11 cellular contexts compared by ENCODE assay signal in genomic region chr13:99310382-99311031, GRCh38. TPM values are rescaled to one million over a fixed set of nuclear protein-coding genes. Genes with fewer than 3 reads are reported as not detected.
DNase-seq lines count a peak whose midpoint lies in the region; ATAC-seq and TF ChIP-seq lines count a peak whose summit lies in the region.
"Had no signal": no experiment of that assay in that cellular context is flagged by ENCODE, and none has a peak within 500 bp of the region (broad histone marks: within the 10 kb centered on the region; RNA-seq: fewer than 3 reads in every experiment).

No MANE protein-coding gene starts in this region.

- peak overlapping the region; percentile 72 for H3K27ac Mint-ChIP-seq in CD8-positive, alpha-beta T cell
- H3K27ac Mint-ChIP-seq in GM23338: peak overlapping the region; percentile 62; the same call in 1 of the 2 replicates
- no peak overlapping the region for H3K27ac Mint-ChIP-seq in glutamatergic neuron (ENCODE audit: unreplicated experiment)

- H2AFZ ChIP-seq in GM23338: no peak overlapping the region
- no peak overlapping the region for H2AFZ ChIP-seq in OCI-LY3 (ENCODE audit: low read depth, low read length)

- intact Hi-C loops in CD8-positive, alpha-beta T cell (cut with DNase I, micrococcal nuclease): loop anchor here in 1 of 2 experiments (5.0 kb wide), 2 partner anchors 33 to 42 kb away; no protein-coding TSS in a partner anchor
- intact Hi-C loops in left lung (cut with DNase I): no loop called here

- H3K27me3 Mint-ChIP-seq in CD8-positive, alpha-beta T cell (ENCODE audit: low read depth): no peaks in the 10 kb centered on the region
- H3K27me3 Mint-ChIP-seq in GM23338 (ENCODE audit: insufficient read depth, low read depth, poor library complexity) (peaks cover 2% of the 10 kb centered on the region), glutamatergic neuron (ENCODE audit: unreplicated experiment) (peaks cover 2% of the 10 kb centered on the region)

- H3K36me3 ChIP-seq in CD8-positive, alpha-beta T cell (ENCODE audit: insufficient read depth, low read length): no peaks in the 10 kb centered on the region
- H3K36me3 ChIP-seq in GM23338 (ENCODE audit: insufficient read depth) (no peaks in the 10 kb centered on the region), OCI-LY3 (replicated peaks; ENCODE audit: low read depth, low read length) (peaks cover 22% of the 10 kb centered on the region), left lung (no peaks in the 10 kb centered on the region), WERI-Rb-1 (peaks cover 29% of the 10 kb centered on the region)

- no peak for TF ChIP-seq CTCF in CD8-positive, alpha-beta T cell (IDR thresholded peaks at IDR 0.05)
- TF ChIP-seq CTCF in GM23338 (conservative IDR thresholded peaks at IDR 0.05; ENCODE audit: low read depth in 2 of 2): no peak
- TF ChIP-seq CTCF in OCI-LY3 (IDR thresholded peaks at IDR 0.05; ENCODE audit: low read depth, low read length): no peak
- TF ChIP-seq CTCF in left lung (IDR thresholded peaks at IDR 0.05): no peak
- TF ChIP-seq CTCF in glutamatergic neuron (IDR thresholded peaks at IDR 0.05; ENCODE audit: partially characterized antibody, unreplicated experiment): no peak
- TF ChIP-seq CTCF in WERI-Rb-1 (IDR thresholded peaks at IDR 0.05; ENCODE audit: low read depth, low read length): no peak

- CTCF ChIA-PET in CD8-positive, alpha-beta T cell (lab: Charles Lee): interaction anchor here (1.0 to 1.7 kb wide), 2 partner anchors 41 to 127 kb away, joined by 3 to 5 read pairs; no protein-coding TSS in a partner anchor

- DNase-seq in CD8-positive, alpha-beta T cell: no peak
- no peak for DNase-seq in GM23338 (ENCODE audit: low spot score)
- DNase-seq in left lung: no peak
- DNase-seq in NCI-H446 treated with DMSO at 0.1 percent for 48 hours (lab: John Stamatoyannopoulos, UW): no peak
- no peak for DNase-seq in glutamatergic neuron
- no peak for DNase-seq in DMS153 treated with DMSO at 0.1 percent for 48 hours (lab: John Stamatoyannopoulos, UW; ENCODE audit: unreplicated experiment)
- no peak for DNase-seq in WERI-Rb-1
- DNase-seq: activated gamma-delta T cell treated with Interleukin-2 at 50 U/mL for 16 hours, left ventricle myocardium superior, NCI-H2081 treated with DMSO at 0.1 percent for 48 hours had no signal

- H3K4me2 ChIP-seq in GM23338 (no peak overlapping the region), OCI-LY3 (ENCODE audit: low read length) (peak overlapping the region; percentile 28)

- no peak overlapping the region for H3K4me3 Mint-ChIP-seq in CD8-positive, alpha-beta T cell
- H3K4me3 Mint-ChIP-seq in GM23338 (no peak overlapping the region), glutamatergic neuron (ENCODE audit: unreplicated experiment) (no peak overlapping the region)

- peaks cover 81% of the 10 kb centered on the region for H3K4me1 Mint-ChIP-seq in CD8-positive, alpha-beta T cell (ENCODE audit: low read depth)
- H3K4me1 Mint-ChIP-seq in GM23338: peaks cover 40% of the 10 kb centered on the region
- H3K4me1 Mint-ChIP-seq in glutamatergic neuron (ENCODE audit: low read depth, unreplicated experiment): no peaks in the 10 kb centered on the region

- H3K27ac ChIP-seq in CD8-positive, alpha-beta T cell (ENCODE audit: low read depth, low read length): no peak overlapping the region
- H3K27ac ChIP-seq in GM23338 (ENCODE audit: low read depth): 0 out of 2 replicates have a peak overlapping the region, but pooled peaks have one; percentile 13
- peak overlapping the region; percentile 43 for H3K27ac ChIP-seq in OCI-LY3 (ENCODE audit: low read length)
- H3K27ac ChIP-seq in left lung: peak overlapping the region; percentile 24 to 27
- no peak overlapping the region for H3K27ac ChIP-seq in WERI-Rb-1

- no peak overlapping the region for H3K4me3 ChIP-seq in CD8-positive, alpha-beta T cell (ENCODE audit: low read depth, low read length)
- H3K4me3 ChIP-seq in GM23338 (no peak overlapping the region), OCI-LY3 (ENCODE audit: low read length) (no peak overlapping the region), left lung (no peak overlapping the region), WERI-Rb-1 (ENCODE audit: low read depth, low read length) (no peak overlapping the region)

- peaks cover 41% of the 10 kb centered on the region for H3K36me3 Mint-ChIP-seq in CD8-positive, alpha-beta T cell
- H3K36me3 Mint-ChIP-seq in GM23338 (ENCODE audit: low read depth) (peaks cover 8% of the 10 kb centered on the region; the same call in 1 of the 3 replicates), glutamatergic neuron (ENCODE audit: unreplicated experiment) (no peaks in the 10 kb centered on the region)

- H3K27me3 ChIP-seq in CD8-positive, alpha-beta T cell (ENCODE audit: insufficient read depth, low read length): no peaks in the 10 kb centered on the region
- no peaks in the 10 kb centered on the region for H3K27me3 ChIP-seq in GM23338 (ENCODE audit: insufficient read depth)
- H3K27me3 ChIP-seq in OCI-LY3 (ENCODE audit: low read depth, low read length): no peaks in the 10 kb centered on the region
- H3K27me3 ChIP-seq in left lung: no peaks in the 10 kb centered on the region
- no peaks in the 10 kb centered on the region for H3K27me3 ChIP-seq in WERI-Rb-1 (ENCODE audit: insufficient read depth, low read depth, severe bottlenecking)

- ATAC-seq in CD8-positive, alpha-beta T cell: no peak
- no peak for ATAC-seq in GM23338
- no peak for ATAC-seq in left lung
- ATAC-seq: left ventricle myocardium superior had no signal

- H3K9me2 ChIP-seq in GM23338 (ENCODE audit: insufficient read depth): no peaks in the 10 kb centered on the region

- H4K20me1 ChIP-seq in GM23338 (replicated peaks; ENCODE audit: insufficient read depth) (peaks cover 7% of the 10 kb centered on the region), OCI-LY3 (ENCODE audit: insufficient read depth, low read length) (peaks cover 1% of the 10 kb centered on the region; the same call in 1 of the 2 replicates)

- H3F3A ChIP-seq in GM23338 (replicated peaks; ENCODE audit: low read depth): no peaks in the 10 kb centered on the region

- no peaks in the 10 kb centered on the region for H3K9me3 ChIP-seq in CD8-positive, alpha-beta T cell (ENCODE audit: low read length)
- peaks cover 6% of the 10 kb centered on the region for H3K9me3 ChIP-seq in OCI-LY3 (ENCODE audit: insufficient read depth, low read length)
- H3K9me3 ChIP-seq in left lung: no peaks in the 10 kb centered on the region
- H3K9me3 ChIP-seq in WERI-Rb-1 (ENCODE audit: severe bottlenecking): no peaks in the 10 kb centered on the region

- peaks cover 72% of the 10 kb centered on the region for H3K4me1 ChIP-seq in CD8-positive, alpha-beta T cell (ENCODE audit: insufficient read depth, low read length)
- H3K4me1 ChIP-seq in GM23338 (ENCODE audit: insufficient read depth) (peaks cover 9% of the 10 kb centered on the region), OCI-LY3 (ENCODE audit: low read length) (peaks cover 52% of the 10 kb centered on the region), left lung (peaks cover 0 to 81% of the 10 kb centered on the region in 2 donors)

- POLR2A ChIA-PET in CD8-positive, alpha-beta T cell (lab: Charles Lee): no interaction called here

- H3K79me2 ChIP-seq in GM23338 (replicated peaks; ENCODE audit: insufficient read depth) (no peaks in the 10 kb centered on the region; the same call in 1 of the 2 replicates), OCI-LY3 (ENCODE audit: low read length) (peaks cover 26% of the 10 kb centered on the region)

- H3K9ac ChIP-seq in OCI-LY3 (ENCODE audit: low read length): no peak overlapping the region

- no peaks in the 10 kb centered on the region for H3K9me3 Mint-ChIP-seq in CD8-positive, alpha-beta T cell
- no peaks in the 10 kb centered on the region for H3K9me3 Mint-ChIP-seq in GM23338
- peaks cover 5% of the 10 kb centered on the region for H3K9me3 Mint-ChIP-seq in glutamatergic neuron (ENCODE audit: unreplicated experiment)

TF ChIP-seq in GM23338, 12 proteins besides CTCF, POLR2A, EP300 and RAD21 (continues in another document):
- TF ChIP-seq EZH2 (IDR thresholded peaks at IDR 0.05; ENCODE audit: low read depth, unreplicated experiment) (no peak), STAT1 (IDR thresholded peaks at IDR 0.05; ENCODE audit: unreplicated experiment) (no peak), CREB1 (CRISPR knock-in tag; IDR thresholded peaks at IDR 0.05; ENCODE audit: low read depth) (no peak), ZNF114 (CRISPR knock-in tag; IDR thresholded peaks at IDR 0.05) (no peak)

RNA-seq across cellular contexts. Expression of gene GPR183, which starts 3.3 kb away (rescaled TPM):
- 10 to 100 TPM; 80.2 to 85.5 TPM for total RNA-seq in CD8-positive, alpha-beta T cell
- not detected in 2 replicates for total RNA-seq in GM23338 (2014; rRNA removed; shearing (Covaris generic))
- polyA plus RNA-seq in GM23338 (2016; fragmentation: Nextera tagmentation; extraction: Ambion mirVana): 0.78 and 0.92 TPM in 2 replicates
- 10 to 100 TPM in 1 of 2 donors, 1 to 10 TPM in 1; 7.4 to 10.9 TPM for total RNA-seq in left lung
- total RNA-seq in glutamatergic neuron (ENCODE audit: unreplicated experiment): not detected

RNA-seq across cellular contexts. Expression of gene GPR18, which starts 52.3 kb away (rescaled TPM):
- total RNA-seq in CD8-positive, alpha-beta T cell: 10 to 100 TPM; 31.9 to 36.2 TPM
- total RNA-seq in GM23338 (2014; rRNA removed; shearing (Covaris generic)): not detected in 2 replicates
- polyA plus RNA-seq in GM23338 (2016; fragmentation: Nextera tagmentation; extraction: Ambion mirVana): 2.6 and 3.0 TPM in 2 replicates
- total RNA-seq in left lung: under 1 TPM; 0.17 to 0.55 TPM
- total RNA-seq in glutamatergic neuron (ENCODE audit: unreplicated experiment): not detected
- total RNA-seq: left ventricle myocardium superior had no signal

Comparison
In these comparisons a context has a peak if more than half of its experiments do, and no peak if none do; other contexts are left out.
1. H3K27ac ChIP-seq: peak in GM23338 (single experiment), OCI-LY3 (single experiment) and left lung (2 of 2); none in CD8-positive, alpha-beta T cell (single experiment) and WERI-Rb-1 (single experiment).
2. RNA of gene GPR18, which starts 52.3 kb away (total RNA-seq): 31.9 to 36.2 TPM in CD8-positive, alpha-beta T cell; 0.17 to 0.55 TPM in left lung, not detected in GM23338 and not detected in glutamatergic neuron (single experiment); every median in the first group is over 10 times any median in the second.